ENCODE assay signal across 1 cellular context in the genomic region with DNA sequence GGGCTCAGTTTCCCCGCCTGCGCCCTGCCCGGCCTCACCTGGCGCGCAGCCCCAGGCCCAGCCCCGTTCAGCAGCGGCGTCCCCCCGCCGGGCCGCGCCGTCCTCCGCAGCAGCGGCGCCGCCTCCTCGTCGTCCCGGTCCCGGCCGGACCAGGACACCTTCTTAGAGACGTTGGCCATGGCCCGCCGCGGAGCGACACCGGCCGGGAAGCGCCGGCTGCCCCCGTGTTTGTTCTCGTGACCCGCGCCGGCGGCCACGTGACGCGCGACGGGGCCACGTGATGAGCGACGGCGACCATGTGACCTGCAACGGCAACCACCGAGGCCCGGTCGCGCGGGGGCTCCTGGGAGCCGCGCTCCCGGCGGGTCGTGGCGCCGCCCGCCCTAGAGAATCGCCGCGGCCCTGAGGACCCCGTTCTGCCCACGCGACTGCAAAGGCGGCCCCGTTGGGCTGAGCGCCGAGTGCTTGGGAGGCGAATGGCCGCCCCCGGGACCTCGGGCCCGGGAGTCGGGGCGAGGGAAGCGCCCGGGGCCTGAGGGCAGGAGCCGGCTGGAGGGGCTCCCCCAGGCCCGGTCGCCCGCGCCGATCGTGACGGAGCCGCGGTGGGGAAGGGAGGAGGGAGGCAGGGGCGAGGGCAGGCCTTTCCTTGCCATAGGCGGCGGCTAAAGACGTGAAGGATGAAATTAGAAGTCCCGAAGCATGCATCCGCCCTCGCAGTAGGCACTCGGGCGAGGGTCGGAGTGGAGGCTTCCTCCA.
A peak's percentile ranks its signal among the peaks of the same experiment; 100 is the strongest.
TF ChIP-seq lines count a peak whose summit lies in the region.

Gene CLCN7, minus strand, starts transcription at position 233 of the 756 bp plus-strand sequence. Its CDS starts 54 bp downstream, at position 179.

TF ChIP-seq in HepG2, 621 proteins besides CTCF, POLR2A, EP300 and RAD21 (continued from another document and continues in another):
- peak; percentile 70; the same call in 1 of the 2 replicates for TF ChIP-seq ZNF598 (CRISPR knock-in tag; IDR thresholded peaks at IDR 0.05; ENCODE audit: borderline replicate concordance)
- peak; percentile 95 for TF ChIP-seq POLR2G (IDR thresholded peaks at IDR 0.05; ENCODE audit: low read depth, low read length)
- no peak for TF ChIP-seq CREM (IDR thresholded peaks at IDR 0.05)
- no peak for TF ChIP-seq CREM (CRISPR knock-in tag; IDR thresholded peaks at IDR 0.05)
- peak; percentile 91 for TF ChIP-seq BCL3 (CRISPR knock-in tag; IDR thresholded peaks at IDR 0.05)
- peak; percentile 78 for TF ChIP-seq KDM5A (IDR thresholded peaks at IDR 0.05; ENCODE audit: borderline replicate concordance, low read length)
- TF ChIP-seq ZNF562 (CRISPR knock-in tag; IDR thresholded peaks at IDR 0.05; ENCODE audit: borderline replicate concordance): no peak
- no peak for TF ChIP-seq ZNF10 (CRISPR knock-in tag; IDR thresholded peaks at IDR 0.05; ENCODE audit: borderline replicate concordance, low read depth)
- TF ChIP-seq YEATS2 (CRISPR knock-in tag; IDR thresholded peaks at IDR 0.05; ENCODE audit: borderline replicate concordance): peak; percentile 94
- no peak for TF ChIP-seq ZBTB37 (CRISPR knock-in tag; IDR thresholded peaks at IDR 0.05)
- TF ChIP-seq ZNF160 (CRISPR knock-in tag; IDR thresholded peaks at IDR 0.05): no peak; the same call in none of the 2 replicates
- TF ChIP-seq, protein P1, sequence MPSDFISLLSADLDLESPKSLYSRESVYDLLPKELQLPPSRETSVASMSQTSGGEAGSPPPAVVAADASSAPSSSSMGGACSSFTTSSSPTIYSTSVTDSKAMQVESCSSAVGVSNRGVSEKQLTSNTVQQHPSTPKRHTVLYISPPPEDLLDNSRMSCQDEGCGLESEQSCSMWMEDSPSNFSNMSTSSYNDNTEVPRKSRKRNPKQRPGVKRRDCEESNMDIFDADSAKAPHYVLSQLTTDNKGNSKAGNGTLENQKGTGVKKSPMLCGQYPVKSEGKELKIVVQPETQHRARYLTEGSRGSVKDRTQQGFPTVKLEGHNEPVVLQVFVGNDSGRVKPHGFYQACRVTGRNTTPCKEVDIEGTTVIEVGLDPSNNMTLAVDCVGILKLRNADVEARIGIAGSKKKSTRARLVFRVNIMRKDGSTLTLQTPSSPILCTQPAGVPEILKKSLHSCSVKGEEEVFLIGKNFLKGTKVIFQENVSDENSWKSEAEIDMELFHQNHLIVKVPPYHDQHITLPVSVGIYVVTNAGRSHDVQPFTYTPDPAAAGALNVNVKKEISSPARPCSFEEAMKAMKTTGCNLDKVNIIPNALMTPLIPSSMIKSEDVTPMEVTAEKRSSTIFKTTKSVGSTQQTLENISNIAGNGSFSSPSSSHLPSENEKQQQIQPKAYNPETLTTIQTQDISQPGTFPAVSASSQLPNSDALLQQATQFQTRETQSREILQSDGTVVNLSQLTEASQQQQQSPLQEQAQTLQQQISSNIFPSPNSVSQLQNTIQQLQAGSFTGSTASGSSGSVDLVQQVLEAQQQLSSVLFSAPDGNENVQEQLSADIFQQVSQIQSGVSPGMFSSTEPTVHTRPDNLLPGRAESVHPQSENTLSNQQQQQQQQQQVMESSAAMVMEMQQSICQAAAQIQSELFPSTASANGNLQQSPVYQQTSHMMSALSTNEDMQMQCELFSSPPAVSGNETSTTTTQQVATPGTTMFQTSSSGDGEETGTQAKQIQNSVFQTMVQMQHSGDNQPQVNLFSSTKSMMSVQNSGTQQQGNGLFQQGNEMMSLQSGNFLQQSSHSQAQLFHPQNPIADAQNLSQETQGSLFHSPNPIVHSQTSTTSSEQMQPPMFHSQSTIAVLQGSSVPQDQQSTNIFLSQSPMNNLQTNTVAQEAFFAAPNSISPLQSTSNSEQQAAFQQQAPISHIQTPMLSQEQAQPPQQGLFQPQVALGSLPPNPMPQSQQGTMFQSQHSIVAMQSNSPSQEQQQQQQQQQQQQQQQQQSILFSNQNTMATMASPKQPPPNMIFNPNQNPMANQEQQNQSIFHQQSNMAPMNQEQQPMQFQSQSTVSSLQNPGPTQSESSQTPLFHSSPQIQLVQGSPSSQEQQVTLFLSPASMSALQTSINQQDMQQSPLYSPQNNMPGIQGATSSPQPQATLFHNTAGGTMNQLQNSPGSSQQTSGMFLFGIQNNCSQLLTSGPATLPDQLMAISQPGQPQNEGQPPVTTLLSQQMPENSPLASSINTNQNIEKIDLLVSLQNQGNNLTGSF (CRISPR knock-in tag; IDR thresholded peaks at IDR 0.05): peak; percentile 96
- TF ChIP-seq ZNF670 (CRISPR knock-in tag; IDR thresholded peaks at IDR 0.05; ENCODE audit: borderline replicate concordance): peak; percentile 72; the same call in 1 of the 2 replicates
- no peak for TF ChIP-seq TRAFD1 (CRISPR knock-in tag; IDR thresholded peaks at IDR 0.05; ENCODE audit: borderline replicate concordance)
- TF ChIP-seq FUBP1 (CRISPR knock-in tag; IDR thresholded peaks at IDR 0.05; ENCODE audit: borderline replicate concordance): no peak
- peak; percentile 75; the same call in 1 of the 2 replicates for TF ChIP-seq ZSCAN21 (CRISPR knock-in tag; IDR thresholded peaks at IDR 0.05; ENCODE audit: borderline replicate concordance)
- peak; percentile 92 for TF ChIP-seq THAP11 (CRISPR knock-in tag; IDR thresholded peaks at IDR 0.05)
- no peak for TF ChIP-seq ZKSCAN1 (IDR thresholded peaks at IDR 0.05; ENCODE audit: low read length)
- TF ChIP-seq RXRB (CRISPR knock-in tag; IDR thresholded peaks at IDR 0.05; ENCODE audit: borderline replicate concordance): peak; percentile 61; the same call in 1 of the 2 replicates
- TF ChIP-seq, protein P2, sequence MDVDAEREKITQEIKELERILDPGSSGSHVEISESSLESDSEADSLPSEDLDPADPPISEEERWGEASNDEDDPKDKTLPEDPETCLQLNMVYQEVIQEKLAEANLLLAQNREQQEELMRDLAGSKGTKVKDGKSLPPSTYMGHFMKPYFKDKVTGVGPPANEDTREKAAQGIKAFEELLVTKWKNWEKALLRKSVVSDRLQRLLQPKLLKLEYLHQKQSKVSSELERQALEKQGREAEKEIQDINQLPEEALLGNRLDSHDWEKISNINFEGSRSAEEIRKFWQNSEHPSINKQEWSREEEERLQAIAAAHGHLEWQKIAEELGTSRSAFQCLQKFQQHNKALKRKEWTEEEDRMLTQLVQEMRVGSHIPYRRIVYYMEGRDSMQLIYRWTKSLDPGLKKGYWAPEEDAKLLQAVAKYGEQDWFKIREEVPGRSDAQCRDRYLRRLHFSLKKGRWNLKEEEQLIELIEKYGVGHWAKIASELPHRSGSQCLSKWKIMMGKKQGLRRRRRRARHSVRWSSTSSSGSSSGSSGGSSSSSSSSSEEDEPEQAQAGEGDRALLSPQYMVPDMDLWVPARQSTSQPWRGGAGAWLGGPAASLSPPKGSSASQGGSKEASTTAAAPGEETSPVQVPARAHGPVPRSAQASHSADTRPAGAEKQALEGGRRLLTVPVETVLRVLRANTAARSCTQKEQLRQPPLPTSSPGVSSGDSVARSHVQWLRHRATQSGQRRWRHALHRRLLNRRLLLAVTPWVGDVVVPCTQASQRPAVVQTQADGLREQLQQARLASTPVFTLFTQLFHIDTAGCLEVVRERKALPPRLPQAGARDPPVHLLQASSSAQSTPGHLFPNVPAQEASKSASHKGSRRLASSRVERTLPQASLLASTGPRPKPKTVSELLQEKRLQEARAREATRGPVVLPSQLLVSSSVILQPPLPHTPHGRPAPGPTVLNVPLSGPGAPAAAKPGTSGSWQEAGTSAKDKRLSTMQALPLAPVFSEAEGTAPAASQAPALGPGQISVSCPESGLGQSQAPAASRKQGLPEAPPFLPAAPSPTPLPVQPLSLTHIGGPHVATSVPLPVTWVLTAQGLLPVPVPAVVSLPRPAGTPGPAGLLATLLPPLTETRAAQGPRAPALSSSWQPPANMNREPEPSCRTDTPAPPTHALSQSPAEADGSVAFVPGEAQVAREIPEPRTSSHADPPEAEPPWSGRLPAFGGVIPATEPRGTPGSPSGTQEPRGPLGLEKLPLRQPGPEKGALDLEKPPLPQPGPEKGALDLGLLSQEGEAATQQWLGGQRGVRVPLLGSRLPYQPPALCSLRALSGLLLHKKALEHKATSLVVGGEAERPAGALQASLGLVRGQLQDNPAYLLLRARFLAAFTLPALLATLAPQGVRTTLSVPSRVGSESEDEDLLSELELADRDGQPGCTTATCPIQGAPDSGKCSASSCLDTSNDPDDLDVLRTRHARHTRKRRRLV (CRISPR knock-in tag; IDR thresholded peaks at IDR 0.05): no peak
- 0 out of 2 replicates have a peak, but pooled peaks have one; percentile 57 for TF ChIP-seq KLF11 (CRISPR knock-in tag; IDR thresholded peaks at IDR 0.05)
- peak; percentile 56; the same call in 1 of the 2 replicates for TF ChIP-seq NFKBIZ (CRISPR knock-in tag; IDR thresholded peaks at IDR 0.05)
- TF ChIP-seq, protein P3, sequence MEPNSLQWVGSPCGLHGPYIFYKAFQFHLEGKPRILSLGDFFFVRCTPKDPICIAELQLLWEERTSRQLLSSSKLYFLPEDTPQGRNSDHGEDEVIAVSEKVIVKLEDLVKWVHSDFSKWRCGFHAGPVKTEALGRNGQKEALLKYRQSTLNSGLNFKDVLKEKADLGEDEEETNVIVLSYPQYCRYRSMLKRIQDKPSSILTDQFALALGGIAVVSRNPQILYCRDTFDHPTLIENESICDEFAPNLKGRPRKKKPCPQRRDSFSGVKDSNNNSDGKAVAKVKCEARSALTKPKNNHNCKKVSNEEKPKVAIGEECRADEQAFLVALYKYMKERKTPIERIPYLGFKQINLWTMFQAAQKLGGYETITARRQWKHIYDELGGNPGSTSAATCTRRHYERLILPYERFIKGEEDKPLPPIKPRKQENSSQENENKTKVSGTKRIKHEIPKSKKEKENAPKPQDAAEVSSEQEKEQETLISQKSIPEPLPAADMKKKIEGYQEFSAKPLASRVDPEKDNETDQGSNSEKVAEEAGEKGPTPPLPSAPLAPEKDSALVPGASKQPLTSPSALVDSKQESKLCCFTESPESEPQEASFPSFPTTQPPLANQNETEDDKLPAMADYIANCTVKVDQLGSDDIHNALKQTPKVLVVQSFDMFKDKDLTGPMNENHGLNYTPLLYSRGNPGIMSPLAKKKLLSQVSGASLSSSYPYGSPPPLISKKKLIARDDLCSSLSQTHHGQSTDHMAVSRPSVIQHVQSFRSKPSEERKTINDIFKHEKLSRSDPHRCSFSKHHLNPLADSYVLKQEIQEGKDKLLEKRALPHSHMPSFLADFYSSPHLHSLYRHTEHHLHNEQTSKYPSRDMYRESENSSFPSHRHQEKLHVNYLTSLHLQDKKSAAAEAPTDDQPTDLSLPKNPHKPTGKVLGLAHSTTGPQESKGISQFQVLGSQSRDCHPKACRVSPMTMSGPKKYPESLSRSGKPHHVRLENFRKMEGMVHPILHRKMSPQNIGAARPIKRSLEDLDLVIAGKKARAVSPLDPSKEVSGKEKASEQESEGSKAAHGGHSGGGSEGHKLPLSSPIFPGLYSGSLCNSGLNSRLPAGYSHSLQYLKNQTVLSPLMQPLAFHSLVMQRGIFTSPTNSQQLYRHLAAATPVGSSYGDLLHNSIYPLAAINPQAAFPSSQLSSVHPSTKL (CRISPR knock-in tag; IDR thresholded peaks at IDR 0.05): peak; percentile 61
- no peak for TF ChIP-seq ZNF747 (CRISPR knock-in tag; IDR thresholded peaks at IDR 0.05; ENCODE audit: borderline replicate concordance)
- peak; percentile 73; the same call in 1 of the 2 replicates for TF ChIP-seq KMT2A (CRISPR knock-in tag; IDR thresholded peaks at IDR 0.05)
- TF ChIP-seq ZBTB8A (CRISPR knock-in tag; IDR thresholded peaks at IDR 0.05; ENCODE audit: borderline replicate concordance, low read depth): no peak
- no peak for TF ChIP-seq PCBP2 (optimal IDR thresholded peaks at IDR 0.05; ENCODE audit: low read depth, low read length, poor library complexity, severe bottlenecking)
- no peak; the same call in 1 of the 2 replicates for TF ChIP-seq ZNF510 (CRISPR knock-in tag; IDR thresholded peaks at IDR 0.05; ENCODE audit: low read depth)
- no peak; the same call in 1 of the 2 replicates for TF ChIP-seq PITX1 (CRISPR knock-in tag; IDR thresholded peaks at IDR 0.05)
- TF ChIP-seq ZNF331 (CRISPR knock-in tag; IDR thresholded peaks at IDR 0.05): peak; percentile 76
- peak; percentile 99 for TF ChIP-seq ZFY (CRISPR knock-in tag; IDR thresholded peaks at IDR 0.05)
- no peak for TF ChIP-seq GABPA (IDR thresholded peaks at IDR 0.05; ENCODE audit: low read depth, low read length)
- TF ChIP-seq GABPA (CRISPR knock-in tag; IDR thresholded peaks at IDR 0.05; ENCODE audit: low read depth): no peak
